ENCODE assay signal across 11 cellular contexts in genomic region chr22:37454857-37455686, GRCh38. TPM values are rescaled to one million over a fixed set of nuclear protein-coding genes. Genes with fewer than 3 reads are reported as not detected.
DNase-seq lines count a peak whose midpoint lies in the region; TF ChIP-seq lines count a peak whose summit lies in the region.
"Had no signal": no experiment of that assay in that cellular context is flagged by ENCODE, and none has a peak within 500 bp of the region (broad histone marks: within the 10 kb centered on the region; RNA-seq: fewer than 3 reads in every experiment).

No MANE protein-coding gene starts in this region.

- TF ChIP-seq CTCF in SK-N-SH (IDR thresholded peaks at IDR 0.05) = no peak
- no peak for TF ChIP-seq CTCF in smooth muscle cell (IDR thresholded peaks at IDR 0.05; ENCODE audit: borderline replicate concordance, insufficient read depth, poor library complexity, severe bottlenecking)
- no peak for TF ChIP-seq CTCF in GM13977 (IDR thresholded peaks at IDR 0.05; ENCODE audit: extremely low read depth, insufficient read depth, missing control alignments)
- TF ChIP-seq CTCF in vagina (IDR thresholded peaks at IDR 0.05) = no peak

- H3K79me2 ChIP-seq in SK-N-SH (ENCODE audit: insufficient read depth) (no peaks in the 10 kb centered on the region), smooth muscle cell (ENCODE audit: low read depth) (no peaks in the 10 kb centered on the region)

- H4K20me1 ChIP-seq in SK-N-SH (ENCODE audit: insufficient read depth) = no peaks in the 10 kb centered on the region
- H4K20me1 ChIP-seq in smooth muscle cell (ENCODE audit: low read depth) = no peaks in the 10 kb centered on the region

- no peaks in the 10 kb centered on the region for H3K27me3 ChIP-seq in SK-N-SH (ENCODE audit: insufficient read depth)
- H3K27me3 ChIP-seq in smooth muscle cell (ENCODE audit: low read depth) = peaks cover 6% of the 10 kb centered on the region
- H3K27me3 ChIP-seq in vagina = peaks cover 4% of the 10 kb centered on the region

- TF ChIP-seq POLR2A in vagina (IDR thresholded peaks at IDR 0.05) = no peak

- no peaks in the 10 kb centered on the region for H3K9me2 ChIP-seq in SK-N-SH

- peaks cover 11% of the 10 kb centered on the region for H3F3A ChIP-seq in SK-N-SH (replicated peaks; ENCODE audit: insufficient read depth)
- peaks cover 6% of the 10 kb centered on the region for H3F3A ChIP-seq in smooth muscle cell (ENCODE audit: low read depth)

- TF ChIP-seq EP300 in SK-N-SH (IDR thresholded peaks at IDR 0.05; ENCODE audit: borderline replicate concordance in 1 of 2, low read depth in 1 of 2, low read length in 1 of 2) = peak in 1 of 2 experiments; percentile 58; a peak in 1 of 4 replicates

- H3K27ac ChIP-seq in SK-N-SH (ENCODE audit: low read depth in 2 of 2, low read length in 1 of 2) (peak overlapping the region; percentile 18 to 75; a peak in 3 of 4 replicates), smooth muscle cell (ENCODE audit: low read depth) (peak overlapping the region; percentile 98), vagina (no peak overlapping the region)

- peaks cover 0 to 16% of the 10 kb centered on the region in 2 experiments; a peak in 1 of 4 replicates for H3K4me1 ChIP-seq in SK-N-SH (ENCODE audit: control insufficient read depth in 1 of 2, insufficient read depth in 2 of 2, low read depth in 1 of 2, low read length in 1 of 2)
- H3K4me1 ChIP-seq in smooth muscle cell (ENCODE audit: low read depth) = peaks cover 15% of the 10 kb centered on the region
- H3K4me1 ChIP-seq in vagina = no peaks in the 10 kb centered on the region

- no peaks in the 10 kb centered on the region for H3K9me3 ChIP-seq in SK-N-SH
- H3K9me3 ChIP-seq in smooth muscle cell (replicated peaks; ENCODE audit: low read depth) = no peaks in the 10 kb centered on the region
- H3K9me3 ChIP-seq in vagina = no peaks in the 10 kb centered on the region

- DNase-seq in NCI-H82 (lab: John Stamatoyannopoulos, UW) (peak; percentile 28), NCI-H82 treated with DMSO at 0.1 percent for 48 hours (lab: John Stamatoyannopoulos, UW; ENCODE audit: unreplicated experiment) (no peak), SK-N-SH (no peak), fibroblast of the conjunctiva (ENCODE audit: low read depth) (peak; percentile 29), smooth muscle cell (lab: John Stamatoyannopoulos, UW; ENCODE audit: unreplicated experiment) (peak; percentile 43), NCI-H446 treated with DMSO at 0.1 percent for 48 hours (lab: John Stamatoyannopoulos, UW) (no peak), GM13977 (ENCODE audit: low spot score) (no peak), vagina (ENCODE audit: extremely low spot score in 2 of 2) (no peak)
- DNase-seq: activated CD8-positive, alpha-beta T cell treated with anti-CD3 and anti-CD28 coated beads, Interleukin-2, amount 10 ng/mL, durations not matched to agents 7 days and 5 days; CD4-positive, CD25-positive, alpha-beta regulatory T cell; right cardiac atrium had no signal

- POLR2A ChIA-PET in SK-N-SH (lab: Yijun Ruan, JAX) = no interaction called here

- H3K36me3 ChIP-seq in SK-N-SH (replicated peaks in 1 of 2; ENCODE audit: control insufficient read depth in 1 of 2, insufficient read depth in 2 of 2, low read length in 1 of 2) = no peaks in the 10 kb centered on the region
- H3K36me3 ChIP-seq in smooth muscle cell (ENCODE audit: low read depth) = no peaks in the 10 kb centered on the region
- no peaks in the 10 kb centered on the region for H3K36me3 ChIP-seq in vagina

- H3K9ac ChIP-seq in SK-N-SH = peak overlapping the region; percentile 15; the same call in 1 of the 2 replicates
- H3K9ac ChIP-seq in smooth muscle cell (ENCODE audit: low read depth) = peak overlapping the region; percentile 86

- H3K4me3 ChIP-seq in SK-N-SH (ENCODE audit: low read depth in 2 of 2, low read length in 1 of 2) = 0 out of 4 replicates have a peak overlapping the region, but pooled peaks of 1 of the 2 experiments have one; percentile 10
- no peak overlapping the region for H3K4me3 ChIP-seq in smooth muscle cell
- no peak overlapping the region for H3K4me3 ChIP-seq in vagina

- CTCF ChIA-PET in SK-N-SH (lab: Yijun Ruan, JAX) = interaction anchor here (1.0 to 9.3 kb wide), 8 partner anchors 10 to 195 kb away, joined by 4 to 203 read pairs (median 12); partner anchors contain the start of gene ELFN2

- H3K4me2 ChIP-seq in SK-N-SH (peak overlapping the region; percentile 55), smooth muscle cell (peak overlapping the region; percentile 76)

- H2AFZ ChIP-seq in SK-N-SH (ENCODE audit: low read depth) = no peak overlapping the region
- no peak overlapping the region for H2AFZ ChIP-seq in smooth muscle cell (ENCODE audit: low read depth)

- WGBS in SK-N-SH (ENCODE audit: low lambda C conversion rate) = 36% methylated on average over 20 of the region's 21 CpGs
- WGBS in smooth muscle cell (ENCODE audit: low lambda C conversion rate) = 14% methylated on average over 21 of the region's 21 CpGs

- TF ChIP-seq RAD21 in SK-N-SH (IDR thresholded peaks at IDR 0.05; ENCODE audit: low read length) = no peak

- in situ Hi-C loops in GM13977 (cut with MboI; ENCODE audit: low pct_unique_long_range_greater_than_20kb, low sequenced_read_pairs, unreplicated experiment) = loop anchor here (5.0 kb wide), 1 partner anchor 133 kb away; no protein-coding TSS in a partner anchor

- intact Hi-C loops in vagina (cut with DNase I) = loop anchor here (10.0 kb wide), 1 partner anchor 130 kb away; no protein-coding TSS in a partner anchor

TF ChIP-seq in SK-N-SH, 30 proteins besides CTCF, POLR2A, EP300 and RAD21:
- TF ChIP-seq SIN3A (IDR thresholded peaks at IDR 0.05; ENCODE audit: borderline replicate concordance, low read depth, low read length) = no peak
- TF ChIP-seq TCF12 (IDR thresholded peaks at IDR 0.05) = peak; percentile 63; the same call in 1 of the 2 replicates
- TF ChIP-seq, protein P1, sequence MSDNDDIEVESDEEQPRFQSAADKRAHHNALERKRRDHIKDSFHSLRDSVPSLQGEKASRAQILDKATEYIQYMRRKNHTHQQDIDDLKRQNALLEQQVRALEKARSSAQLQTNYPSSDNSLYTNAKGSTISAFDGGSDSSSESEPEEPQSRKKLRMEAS (IDR thresholded peaks at IDR 0.05; ENCODE audit: low read depth) = peak; percentile 80
- TF ChIP-seq SMC3 (IDR thresholded peaks at IDR 0.05; ENCODE audit: low read depth, low read length) = no peak
- peak; percentile 72; the same call in 1 of the 2 replicates for TF ChIP-seq FOSL2 (IDR thresholded peaks at IDR 0.05; ENCODE audit: borderline replicate concordance, low read depth)
- TF ChIP-seq TEAD4 (IDR thresholded peaks at IDR 0.05; ENCODE audit: borderline replicate concordance, insufficient read depth) = 0 out of 2 replicates have a peak, but pooled peaks have one; percentile 17
- no peak for TF ChIP-seq CHD2 (IDR thresholded peaks at IDR 0.05; ENCODE audit: low read length, partially characterized antibody)
- TF ChIP-seq, protein P2, sequence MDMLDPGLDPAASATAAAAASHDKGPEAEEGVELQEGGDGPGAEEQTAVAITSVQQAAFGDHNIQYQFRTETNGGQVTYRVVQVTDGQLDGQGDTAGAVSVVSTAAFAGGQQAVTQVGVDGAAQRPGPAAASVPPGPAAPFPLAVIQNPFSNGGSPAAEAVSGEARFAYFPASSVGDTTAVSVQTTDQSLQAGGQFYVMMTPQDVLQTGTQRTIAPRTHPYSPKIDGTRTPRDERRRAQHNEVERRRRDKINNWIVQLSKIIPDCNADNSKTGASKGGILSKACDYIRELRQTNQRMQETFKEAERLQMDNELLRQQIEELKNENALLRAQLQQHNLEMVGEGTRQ (IDR thresholded peaks at IDR 0.05; ENCODE audit: borderline replicate concordance, low read depth, low read length) = 0 out of 2 replicates have a peak, but pooled peaks have one; percentile 29
- peak; percentile 28; the same call in 1 of the 2 replicates for TF ChIP-seq RXRA (IDR thresholded peaks at IDR 0.05; ENCODE audit: borderline replicate concordance, low read depth)
- TF ChIP-seq JUND (IDR thresholded peaks at IDR 0.05) = peak; percentile 63; the same call in 1 of the 2 replicates
- TF ChIP-seq MEF2A (IDR thresholded peaks at IDR 0.05; ENCODE audit: borderline replicate concordance, low read depth) = no peak
- peak; percentile 68; the same call in 1 of the 2 replicates for TF ChIP-seq USF1 (IDR thresholded peaks at IDR 0.05; ENCODE audit: borderline replicate concordance, low read depth)

RNA-seq across cellular contexts. Expression of gene ELFN2, which starts 27.8 kb away (rescaled TPM):
- polyA plus RNA-seq in SK-N-SH (2012; rRNA removed) = 2.4 and 2.8 TPM in 2 replicates
- 1.0 and 1.4 TPM in 2 replicates for polyA plus RNA-seq in SK-N-SH (2012; cell fraction: cytosol; rRNA removed)
- polyA plus RNA-seq in SK-N-SH (2012; cell fraction: nucleus; rRNA removed) = 10.1 and 10.5 TPM in 2 replicates
- total RNA-seq in smooth muscle cell = 0.67 and 1.3 TPM in 2 replicates
- 0.39 and 0.63 TPM in 2 replicates for polyA plus RNA-seq in smooth muscle cell
- not detected for total RNA-seq in vagina
- polyA plus RNA-seq: CD4-positive, CD25-positive, alpha-beta regulatory T cell had no signal

RNA-seq across cellular contexts. Expression of gene MFNG, which starts 31.1 kb away (rescaled TPM):
- polyA plus RNA-seq in SK-N-SH (2012; rRNA removed) = 0.18 and 0.34 TPM in 2 replicates
- 0.13 and 0.14 TPM in 2 replicates for polyA plus RNA-seq in SK-N-SH (2012; cell fraction: cytosol; rRNA removed)
- polyA plus RNA-seq in SK-N-SH (2012; cell fraction: nucleus; rRNA removed) = 1.4 and 2.6 TPM in 2 replicates
- total RNA-seq in smooth muscle cell = not detected in 2 replicates
- polyA plus RNA-seq in smooth muscle cell = 0.40 and 1.2 TPM in 2 replicates
- 15.2 TPM for total RNA-seq in vagina

Comparison
In these comparisons a context has a peak if more than half of its experiments do, and no peak if none do; other contexts are left out.
1. DNase-seq: peak in NCI-H82 (single experiment), fibroblast of the conjunctiva (single experiment) and smooth muscle cell (single experiment); none in NCI-H82 treated with DMSO at 0.1 percent for 48 hours (single experiment), SK-N-SH (single experiment), NCI-H446 treated with DMSO at 0.1 percent for 48 hours (single experiment), GM13977 (single experiment) and vagina (0 of 2).
2. RNA of gene MFNG, which starts 31.1 kb away (total RNA-seq): 15.2 TPM in vagina (single experiment); not detected in smooth muscle cell; every median in the first group is over 10 times any median in the second.